ENCODE assay signal across 17 cellular contexts in genomic region chr6:51675020-51675419, GRCh38.
DNase-seq lines count a peak whose midpoint lies in the region; ATAC-seq and TF ChIP-seq lines count a peak whose summit lies in the region.
"Had no signal": no experiment of that assay in that cellular context is flagged by ENCODE, and none has a peak within 500 bp of the region (broad histone marks: within the 10 kb centered on the region; RNA-seq: fewer than 3 reads in every experiment).

No MANE protein-coding gene starts in this region.

- H3K4me2 ChIP-seq in PC-3 (ENCODE audit: low read length), result no peak overlapping the region
- H3K4me2 ChIP-seq in mesendoderm (ENCODE audit: low read length), result no peak overlapping the region
- H3K4me2 ChIP-seq: A549; BLaER1 treated with 17β-estradiol and CSF1 and Interleukin-3, amounts not matched to agents 10 nM and 100 nM had no signal

- DNase-seq in NCI-H82 (lab: John Stamatoyannopoulos, UW) (peak; percentile 16), NCI-H82 treated with DMSO at 0.1 percent for 48 hours (lab: John Stamatoyannopoulos, UW; ENCODE audit: unreplicated experiment) (no peak), BE2C (peak; percentile 20), PC-3 (no peak), mesendoderm (peak; percentile 53), occipital lobe (lab: John Stamatoyannopoulos, UW) (no peak)
- no peak for DNase-seq in activated CD4-positive, alpha-beta T cell treated with anti-CD3 and anti-CD28 coated beads for 4 hours
- DNase-seq: Calu3; CD8-positive, alpha-beta T cell; GDM1; IMR-90 had no signal

- intact Hi-C loops in PC-3 (cut with micrococcal nuclease), result loop anchor here (10.0 kb wide), 1 partner anchor 170 kb away; no protein-coding TSS in a partner anchor

- POLR2A ChIA-PET in PC-3 (lab: Charles Lee; ENCODE audit: unreplicated experiment), result no interaction called here

- H3K36me3 ChIP-seq in BE2C, result no peaks in the 10 kb centered on the region
- no peaks in the 10 kb centered on the region for H3K36me3 ChIP-seq in PC-3 (ENCODE audit: low read depth, low read length)
- no peaks in the 10 kb centered on the region for H3K36me3 ChIP-seq in mesendoderm (ENCODE audit: control insufficient read depth, insufficient read depth, low read length)
- H3K36me3 ChIP-seq: BLaER1 treated with 17β-estradiol and CSF1 and Interleukin-3, amounts not matched to agents 10 nM and 100 nM; HAP-1 had no signal

- no CpG with 5 or more reads among the region's 4 CpGs for WGBS in mesendoderm (ENCODE audit: extremely low coverage, insufficient coverage, low lambda C conversion rate)

- H3K79me2 ChIP-seq in PC-3 (ENCODE audit: low read length), result no peaks in the 10 kb centered on the region
- no peaks in the 10 kb centered on the region for H3K79me2 ChIP-seq in mesendoderm (ENCODE audit: control insufficient read depth, insufficient read depth, low read length)

- H3K56ac ChIP-seq in mesendoderm (ENCODE audit: low read length), result no peak overlapping the region

- H3K4me1 ChIP-seq in BE2C, result peaks cover 28% of the 10 kb centered on the region
- H3K4me1 ChIP-seq in PC-3 (ENCODE audit: insufficient read depth, low read length), result peaks cover 31% of the 10 kb centered on the region
- no peaks in the 10 kb centered on the region for H3K4me1 ChIP-seq in mesendoderm (ENCODE audit: control insufficient read depth, low read depth, low read length)
- H3K4me1 ChIP-seq: A549; BLaER1 treated with 17β-estradiol and CSF1 and Interleukin-3, amounts not matched to agents 10 nM and 100 nM; HAP-1 had no signal

- ATAC-seq in PC-3 (no peak), GM18858 (IDR thresholded peaks at IDR 0.05; ENCODE audit: unreplicated experiment) (no peak)
- ATAC-seq: A549; CD8-positive, alpha-beta T cell; K562 had no signal

- H4K20me1 ChIP-seq in PC-3 (ENCODE audit: low read length), result no peaks in the 10 kb centered on the region
- H4K20me1 ChIP-seq: BLaER1 treated with 17β-estradiol and CSF1 and Interleukin-3, amounts not matched to agents 10 nM and 100 nM had no signal

- no peak overlapping the region for H3K23ac ChIP-seq in mesendoderm (ENCODE audit: low read length)

- H4K5ac ChIP-seq in mesendoderm (ENCODE audit: low read length), result no peak overlapping the region

- H3K79me1 ChIP-seq in mesendoderm (ENCODE audit: low read length), result no peaks in the 10 kb centered on the region

- H2AFZ ChIP-seq in PC-3 (ENCODE audit: low read length), result no peak overlapping the region

- no peak overlapping the region for H2AK5ac ChIP-seq in mesendoderm (ENCODE audit: low read length)

- no peak overlapping the region for H3K18ac ChIP-seq in mesendoderm (ENCODE audit: low read length)

- H3K27ac ChIP-seq in PC-3 (ENCODE audit: low read length) (no peak overlapping the region), mesendoderm (ENCODE audit: low read depth, low read length) (no peak overlapping the region)
- H3K27ac ChIP-seq: A549; BLaER1 treated with 17β-estradiol and CSF1 and Interleukin-3, amounts not matched to agents 10 nM and 100 nM; HL-60 had no signal

- H2BK5ac ChIP-seq in mesendoderm (ENCODE audit: low read length), result no peak overlapping the region

- H3K9me3 ChIP-seq in BE2C, result no peaks in the 10 kb centered on the region
- no peaks in the 10 kb centered on the region for H3K9me3 ChIP-seq in PC-3 (ENCODE audit: low read length)
- H3K9me3 ChIP-seq: A549; BLaER1 treated with 17β-estradiol and CSF1 and Interleukin-3, amounts not matched to agents 10 nM and 100 nM; HAP-1 had no signal

- TF ChIP-seq CTCF in BE2C (IDR thresholded peaks at IDR 0.05; ENCODE audit: low read depth, low read length) (0 out of 2 replicates have a peak, but pooled peaks have one; percentile 10), PC-3 (conservative IDR thresholded peaks at IDR 0.05; ENCODE audit: low read depth, low read length) (no peak)

- H3K4ac ChIP-seq in mesendoderm (ENCODE audit: low read depth, low read length), result no peak overlapping the region

- no TSS peak for BruUV-seq in PC-3 (replicated peaks; lab: Mats Ljungman, UMichigan)

- CTCF ChIA-PET in PC-3 (lab: Charles Lee), result no interaction called here

- H3K4me3 ChIP-seq in BE2C (ENCODE audit: low read depth, low read length), result peak overlapping the region; percentile 35
- no peak overlapping the region for H3K4me3 ChIP-seq in PC-3 (ENCODE audit: low read length)
- no peak overlapping the region for H3K4me3 ChIP-seq in mesendoderm (ENCODE audit: low read length)
- H3K4me3 ChIP-seq: A549; BLaER1 treated with 17β-estradiol and CSF1 and Interleukin-3, amounts not matched to agents 10 nM and 100 nM; HAP-1; K562 had no signal

- no peak overlapping the region for H2BK15ac ChIP-seq in mesendoderm (replicated peaks; ENCODE audit: low read depth)

- no peaks in the 10 kb centered on the region for H3K27me3 ChIP-seq in BE2C
- no peaks in the 10 kb centered on the region for H3K27me3 ChIP-seq in PC-3 (ENCODE audit: low read length)
- no peaks in the 10 kb centered on the region for H3K27me3 ChIP-seq in mesendoderm (ENCODE audit: insufficient read depth, low read length, poor library complexity)
- H3K27me3 ChIP-seq: BLaER1 treated with 17β-estradiol and CSF1 and Interleukin-3, amounts not matched to agents 10 nM and 100 nM had no signal

- no peaks in the 10 kb centered on the region for H3K9me2 ChIP-seq in PC-3 (replicated peaks; ENCODE audit: low read length)

- peaks cover 6% of the 10 kb centered on the region for H3F3A ChIP-seq in PC-3 (ENCODE audit: low read length, unreplicated experiment)

- H4K8ac ChIP-seq in mesendoderm (ENCODE audit: low read depth, low read length), result no peak overlapping the region

- no peak overlapping the region for H2BK120ac ChIP-seq in mesendoderm (ENCODE audit: low read depth, low read length)

- peak overlapping the region; percentile 45; the same call in 1 of the 2 replicates for H3K9ac ChIP-seq in PC-3 (ENCODE audit: low read length)
- H3K9ac ChIP-seq in mesendoderm (ENCODE audit: low read length), result no peak overlapping the region
- H3K9ac ChIP-seq: BLaER1 treated with 17β-estradiol and CSF1 and Interleukin-3, amounts not matched to agents 10 nM and 100 nM had no signal

Comparison
In these comparisons a context has a peak if more than half of its experiments do, and no peak if none do; other contexts are left out.
1. DNase-seq: peak in NCI-H82 (single experiment), BE2C (single experiment) and mesendoderm (single experiment); none in NCI-H82 treated with DMSO at 0.1 percent for 48 hours (single experiment), PC-3 (single experiment), occipital lobe (single experiment) and activated CD4-positive, alpha-beta T cell treated with anti-CD3 and anti-CD28 coated beads for 4 hours (0 of 2).